In genomic region chr3:125035217-125035616, GRCh38 we compare ENCODE assay signal across 14 cellular contexts. TPM values are rescaled to one million over a fixed set of nuclear protein-coding genes. Genes with fewer than 3 reads are reported as not detected.
DNase-seq lines count a peak whose midpoint lies in the region; ATAC-seq and TF ChIP-seq lines count a peak whose summit lies in the region.
"Had no signal": no experiment of that assay in that cellular context is flagged by ENCODE, and none has a peak within 500 bp of the region (broad histone marks: within the 10 kb centered on the region; RNA-seq: fewer than 3 reads in every experiment).

No MANE protein-coding gene starts in this region.

- H3K9me3 Mint-ChIP-seq in memory B cell: peaks cover 4% of the 10 kb centered on the region

- peaks cover 4% of the 10 kb centered on the region for H3K36me3 Mint-ChIP-seq in memory B cell

- DNase-seq in memory B cell (ENCODE audit: low spot score in 2 of 2) (no peak), lower leg skin (ENCODE audit: low spot score in 2 of 2) (no peak), globus pallidus (ENCODE audit: low spot score) (no peak)
- DNase-seq: CD4-positive, alpha-beta memory T cell; dermis blood vessel endothelial cell; foreskin fibroblast; kidney; NCI-H82 had no signal

- H3K4me3 ChIP-seq in lower leg skin (ENCODE audit: low read depth, poor library complexity, severe bottlenecking): no peak overlapping the region
- H3K4me3 ChIP-seq: SJSA1, smooth muscle cell had no signal

- ATAC-seq in GM18520 (IDR thresholded peaks at IDR 0.05; ENCODE audit: unreplicated experiment) (peak; percentile 66), GM21367 (IDR thresholded peaks at IDR 0.05; ENCODE audit: unreplicated experiment) (peak; percentile 63), HG03280 (IDR thresholded peaks at IDR 0.05; ENCODE audit: unreplicated experiment) (peak; percentile 58), memory B cell (ENCODE audit: low read depth) (peak; percentile 62), HG02852 (IDR thresholded peaks at IDR 0.05; ENCODE audit: unreplicated experiment) (no peak)

- no peak for TF ChIP-seq CTCF in lower leg skin (IDR thresholded peaks at IDR 0.05)

- no peaks in the 10 kb centered on the region for H3K27me3 Mint-ChIP-seq in memory B cell
- H3K27me3 Mint-ChIP-seq: CD4-positive, alpha-beta memory T cell had no signal

- 91 to 96% methylated on average over 5 of the region's 5 CpGs for WGBS in lower leg skin, 2 donors

- intact Hi-C loops in lower leg skin (cut with DNase I; ENCODE audit: low total_unique reads): no loop called here

- H3K4me1 Mint-ChIP-seq in memory B cell: peaks cover 17% of the 10 kb centered on the region

- no peak overlapping the region for H3K4me3 Mint-ChIP-seq in memory B cell
- H3K4me3 Mint-ChIP-seq: CD4-positive, alpha-beta memory T cell had no signal

- TF ChIP-seq POLR2A in lower leg skin (IDR thresholded peaks at IDR 0.05): no peak

- no peak overlapping the region for H3K27ac Mint-ChIP-seq in memory B cell

RNA-seq across cellular contexts. Expression of gene HEG1, which starts 20.6 kb away (rescaled TPM):
- 10 to 100 TPM; 13.6 to 22.7 (median 16.8) TPM for total RNA-seq in lower leg skin
